ENCODE assay signal across 28 cellular contexts in genomic region chr9:137900584-137901310, GRCh38. TPM values are rescaled to one million over a fixed set of nuclear protein-coding genes. Genes with fewer than 3 reads are reported as not detected.
"Had no signal": no experiment of that assay in that cellular context is flagged by ENCODE, and none has a peak within 500 bp of the region (broad histone marks: within the 10 kb centered on the region; RNA-seq: fewer than 3 reads in every experiment).

No MANE protein-coding gene starts in this region.

- H3K36me3 ChIP-seq: adrenal gland, ascending aorta, brain microvascular endothelial cell, colonic mucosa, left ventricle myocardium inferior, pancreas, right atrium auricular region, thyroid gland had no signal

- H3K9me3 ChIP-seq: adrenal gland, ascending aorta, colonic mucosa, pancreas, right atrium auricular region, thyroid gland had no signal

- H3K79me2 ChIP-seq: hepatocyte had no signal

- H3K4me2 ChIP-seq: hepatocyte had no signal

- FAIRE-seq: endothelial cell of umbilical vein, pancreas had no signal

- H3K36me3 Mint-ChIP-seq: activated naive CD8-positive, alpha-beta T cell; immature natural killer cell had no signal

- H3K4me3 ChIP-seq: adrenal gland, ascending aorta, colonic mucosa, hepatocyte, left ventricle myocardium inferior, pancreas, psoas muscle, right atrium auricular region, thyroid gland had no signal

- H3K4me3 Mint-ChIP-seq: activated CD4-positive, alpha-beta memory T cell treated with anti-CD3 and anti-CD28 coated beads, Interleukin-2, amount 10 ng/mL, durations not matched to agents 7 days and 5 days; activated naive CD8-positive, alpha-beta T cell; central memory CD8-positive, alpha-beta T cell; effector memory CD8-positive, alpha-beta T cell; immature natural killer cell; nephron; stimulated activated naive CD8-positive, alpha-beta T cell treated with anti-CD3 and anti-CD28 coated beads, Interleukin-15, Interleukin-2, amounts not matched to agents 100 ng/mL and 50 ng/mL, for 24 hours; T-helper 17 cell had no signal

- ATAC-seq: effector memory CD8-positive, alpha-beta T cell; esophagus mucosa; pancreas; psoas muscle; T-helper 17 cell had no signal

- H3K4me1 ChIP-seq: adrenal gland, ascending aorta, colonic mucosa, left ventricle myocardium inferior, pancreas, psoas muscle, right atrium auricular region, thyroid gland had no signal

- H3K4me1 Mint-ChIP-seq: activated CD4-positive, alpha-beta memory T cell treated with anti-CD3 and anti-CD28 coated beads, Interleukin-2, amount 10 ng/mL, durations not matched to agents 7 days and 5 days; central memory CD8-positive, alpha-beta T cell; immature natural killer cell; nephron; T-helper 17 cell had no signal

- H3K27ac Mint-ChIP-seq: activated CD4-positive, alpha-beta memory T cell treated with anti-CD3 and anti-CD28 coated beads, Interleukin-2, amount 10 ng/mL, durations not matched to agents 7 days and 5 days; activated naive CD8-positive, alpha-beta T cell; effector memory CD8-positive, alpha-beta T cell; immature natural killer cell; nephron; stimulated activated naive CD8-positive, alpha-beta T cell treated with anti-CD3 and anti-CD28 coated beads, Interleukin-15, Interleukin-2, amounts not matched to agents 100 ng/mL and 50 ng/mL, for 24 hours; T-helper 17 cell had no signal

- H2AFZ ChIP-seq: hepatocyte had no signal

- H3K27ac ChIP-seq: adrenal gland, ascending aorta, brain microvascular endothelial cell, colonic mucosa, hepatocyte, left ventricle myocardium inferior, pancreas, psoas muscle, right atrium auricular region, thyroid gland had no signal

- DNase-seq: activated CD4-positive, alpha-beta memory T cell treated with anti-CD3 and anti-CD28 coated beads, Interleukin-2, amount 10 ng/mL, durations not matched to agents 7 days and 5 days; activated CD4-positive, alpha-beta T cell treated with anti-CD3 and anti-CD28 coated beads for 48 hours; adrenal gland; brain microvascular endothelial cell; colonic mucosa; effector memory CD8-positive, alpha-beta T cell; foreskin melanocyte; glutamatergic neuron; immature natural killer cell; kidney glomerular epithelial cell; left ventricle myocardium inferior; mammary epithelial cell; midbrain; pancreas; psoas muscle; stimulated activated CD4-positive, alpha-beta T cell treated with anti-CD3 and anti-CD28 coated beads, Interleukin-4, amount 100 ng/mL, for 24 hours; substantia nigra; T-helper 17 cell; thyroid gland had no signal

- H3K27me3 ChIP-seq: adrenal gland, ascending aorta, brain microvascular endothelial cell, colonic mucosa, hepatocyte, pancreas, right atrium auricular region, thyroid gland had no signal

- H3K9me3 Mint-ChIP-seq: activated CD4-positive, alpha-beta memory T cell treated with anti-CD3 and anti-CD28 coated beads, Interleukin-2, amount 10 ng/mL, durations not matched to agents 7 days and 5 days; central memory CD8-positive, alpha-beta T cell; effector memory CD8-positive, alpha-beta T cell; immature natural killer cell; stimulated activated naive CD8-positive, alpha-beta T cell treated with anti-CD3 and anti-CD28 coated beads, Interleukin-15, Interleukin-2, amounts not matched to agents 100 ng/mL and 50 ng/mL, for 24 hours had no signal

RNA-seq across cellular contexts. Expression of gene CACNA1B, which starts 23.2 kb away (rescaled TPM):
- total RNA-seq: activated CD4-positive, alpha-beta memory T cell treated with anti-CD3 and anti-CD28 coated beads, Interleukin-2, amount 10 ng/mL, durations not matched to agents 7 days and 5 days; ascending aorta; esophagus mucosa had no signal
- polyA plus RNA-seq: immature natural killer cell, mammary epithelial cell had no signal
